ENCODE assay signal across 31 cellular contexts in the genomic region with DNA sequence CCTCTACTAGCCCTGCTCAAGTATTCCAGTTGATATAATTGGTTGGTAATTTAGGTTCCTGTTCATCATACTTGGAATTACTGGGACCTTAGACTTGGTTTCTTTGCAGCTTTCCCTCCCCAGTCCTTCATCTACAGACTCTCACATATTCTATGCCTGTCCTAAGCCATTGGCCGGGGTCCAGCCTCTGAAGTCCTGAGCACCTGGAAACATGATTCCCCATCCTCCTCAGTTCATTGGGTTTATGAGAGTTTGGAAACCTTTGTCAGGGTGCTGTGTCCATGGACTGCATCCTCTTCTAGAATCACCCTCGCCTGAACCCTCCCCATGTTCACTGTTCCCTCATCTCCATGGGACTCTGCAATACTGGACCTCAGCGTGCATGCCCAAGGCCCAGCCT. TPM values are rescaled to one million over a fixed set of nuclear protein-coding genes. Genes with fewer than 3 reads are reported as not detected.
"Had no signal": no experiment of that assay in that cellular context is flagged by ENCODE, and none has a peak within 500 bp of the region (broad histone marks: within the 10 kb centered on the region; RNA-seq: fewer than 3 reads in every experiment).

No MANE protein-coding gene starts in this region.

- H3K9me3 ChIP-seq: colonic mucosa had no signal

- H3K4me3 ChIP-seq: colonic mucosa, SK-N-MC had no signal

- H3K27me3 ChIP-seq: colonic mucosa had no signal

- H3K4me1 ChIP-seq: colonic mucosa had no signal

- H3K27ac ChIP-seq: colonic mucosa, SK-N-MC had no signal

- DNase-seq: activated B cell treated with CpG ODN at 0.5 μM for 24 hours; activated CD4-positive, alpha-beta memory T cell treated with anti-CD3 and anti-CD28 coated beads for 36 hours; activated CD4-positive, alpha-beta T cell treated with anti-CD3 and anti-CD28 coated beads for 1 hour; activated CD4-positive, alpha-beta T cell treated with anti-CD3 and anti-CD28 coated beads, Interleukin-2, amount 10 ng/mL, durations not matched to agents 7 days and 5 days; activated gamma-delta T cell; activated naive CD4-positive, alpha-beta T cell treated with anti-CD3 and anti-CD28 coated beads, Interleukin-2, amount 10 ng/mL, durations not matched to agents 7 days and 5 days; activated naive CD8-positive, alpha-beta T cell treated with anti-CD3 and anti-CD28 coated beads for 36 hours; activated T-cell treated with anti-CD3 and anti-CD28 coated beads for 4 hours; activated T-cell treated with anti-CD3 and anti-CD28 coated beads, Interleukin-2, amount 50 U/mL, for 48 hours; cerebellar nuclear complex; colonic mucosa; KG1; MV-4-11; NCI-H1105 treated with DMSO at 0.1 percent for 48 hours; NCI-H1436 treated with DMSO at 0.1 percent for 48 hours; NCI-H187; NCI-H446; NCI-H526; NCI-H774; NK-92 treated with Interleukin-12 subunit alpha and Interleukin-12 subunit beta, amount 100 ng/mL, for 24 hours; OCI-M1; RPMI8226; T-cell; T-helper 2 cell; T1000 had no signal

- H3K36me3 ChIP-seq: colonic mucosa had no signal

RNA-seq across cellular contexts. Expression of a gene that starts 8.8 kb away (rescaled TPM):
- total RNA-seq: activated B cell treated with CpG ODN at 0.5 μM for 24 hours; activated CD4-positive, alpha-beta memory T cell treated with anti-CD3 and anti-CD28 coated beads for 36 hours; activated CD4-positive, alpha-beta T cell treated with anti-CD3 and anti-CD28 coated beads, Interleukin-2, amount 10 ng/mL, durations not matched to agents 7 days and 5 days; activated CD8-positive, alpha-beta memory T cell treated with anti-CD3 and anti-CD28 coated beads for 36 hours; activated naive CD8-positive, alpha-beta T cell treated with anti-CD3 and anti-CD28 coated beads for 36 hours; activated T-helper 17 cell treated with anti-CD3 and anti-CD28 coated beads, Interleukin-2, amount 50 U/mL, for 72 hours; cardiac septum; LHCN-M2; Right ventricle myocardium inferior; T-cell had no signal

RNA-seq across cellular contexts. Expression of a gene that starts 49.2 kb away (rescaled TPM):
- total RNA-seq: activated B cell treated with CpG ODN at 0.5 μM for 24 hours; activated CD4-positive, alpha-beta memory T cell treated with anti-CD3 and anti-CD28 coated beads for 36 hours; activated CD4-positive, alpha-beta T cell treated with anti-CD3 and anti-CD28 coated beads, Interleukin-2, amount 10 ng/mL, durations not matched to agents 7 days and 5 days; activated CD8-positive, alpha-beta memory T cell treated with anti-CD3 and anti-CD28 coated beads for 36 hours; activated naive CD8-positive, alpha-beta T cell treated with anti-CD3 and anti-CD28 coated beads for 36 hours; activated T-helper 17 cell treated with anti-CD3 and anti-CD28 coated beads, Interleukin-2, amount 50 U/mL, for 72 hours; cardiac septum; LHCN-M2; Right ventricle myocardium inferior had no signal
